Comparison of ENCODE assay signal across 19 cellular contexts in the genomic region with DNA sequence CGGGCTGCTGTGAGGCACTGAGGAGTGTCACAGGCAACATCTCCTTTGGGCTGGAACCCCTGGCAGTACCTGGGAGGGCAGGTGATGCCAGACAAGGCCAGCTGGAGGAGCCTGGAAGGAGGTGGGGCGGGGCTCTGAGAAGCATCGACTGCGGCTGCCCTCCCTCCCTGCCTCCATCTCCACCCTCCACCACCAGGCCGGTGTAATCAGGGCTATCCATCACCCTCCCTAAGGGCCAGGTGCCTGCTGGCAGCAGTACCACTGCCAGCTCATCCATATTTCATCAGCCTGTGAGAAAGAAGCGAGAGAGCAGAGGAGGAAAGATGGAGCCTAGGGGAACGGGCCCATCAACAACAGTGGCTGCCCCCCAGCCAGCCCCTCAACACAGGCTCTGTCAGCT. TPM values are rescaled to one million over a fixed set of nuclear protein-coding genes. Genes with fewer than 3 reads are reported as not detected.
A peak's percentile ranks its signal among the peaks of the same experiment; 100 is the strongest.
DNase-seq lines count a peak whose midpoint lies in the region; ATAC-seq and TF ChIP-seq lines count a peak whose summit lies in the region.
"Had no signal": no experiment of that assay in that cellular context is flagged by ENCODE, and none has a peak within 500 bp of the region (broad histone marks: within the 10 kb centered on the region; RNA-seq: fewer than 3 reads in every experiment).

No MANE protein-coding gene starts in this region.

- H3K14ac ChIP-seq in IMR-90 (replicated peaks; ENCODE audit: low read depth, low read length) (no peak overlapping the region), trophoblast cell (ENCODE audit: low read length) (no peak overlapping the region)

- no peaks in the 10 kb centered on the region for H3K79me1 ChIP-seq in IMR-90 (ENCODE audit: low read depth in 1 of 2, low read length in 2 of 2)
- H3K79me1 ChIP-seq in trophoblast cell (ENCODE audit: low read length) = no peaks in the 10 kb centered on the region

- TF ChIP-seq POLR2A in IMR-90 (IDR thresholded peaks at IDR 0.05; ENCODE audit: low read depth, low read length) = no peak

- intact Hi-C loops in IMR-90 (cut with micrococcal nuclease) = no loop called here

- H2BK20ac ChIP-seq in IMR-90 (ENCODE audit: low read depth, low read length) = no peak overlapping the region

- H3K9me1 ChIP-seq in IMR-90 (ENCODE audit: insufficient read depth, low read length) = no peaks in the 10 kb centered on the region

- H3K23ac ChIP-seq in IMR-90 (ENCODE audit: low read depth, low read length) = no peak overlapping the region
- H3K23ac ChIP-seq in trophoblast cell (ENCODE audit: low read length) = no peak overlapping the region

- no peak overlapping the region for H3K9ac ChIP-seq in IMR-90 (ENCODE audit: low read depth, low read length)
- H3K9ac ChIP-seq in trophoblast cell (ENCODE audit: low read length) = no peak overlapping the region
- H3K9ac ChIP-seq: neural progenitor cell had no signal

- H3K18ac ChIP-seq in IMR-90 (ENCODE audit: low read depth, low read length) (no peak overlapping the region), trophoblast cell (ENCODE audit: low read length) (no peak overlapping the region)

- H4K91ac ChIP-seq in IMR-90 (ENCODE audit: insufficient read depth, low read depth, low read length) (no peak overlapping the region), trophoblast cell (ENCODE audit: low read depth, low read length) (no peak overlapping the region)

- POLR2A ChIA-PET in IMR-90 (lab: Charles Lee; ENCODE audit: unreplicated experiment) = no interaction called here

- in situ Hi-C loops in IMR-90 (cut with MboI; ENCODE audit: low sequenced_read_pairs) = no loop called here

- H2BK5ac ChIP-seq in IMR-90 (ENCODE audit: low read depth, low read length, poor library complexity, severe bottlenecking) (no peak overlapping the region), trophoblast cell (ENCODE audit: low read depth, low read length, poor library complexity) (no peak overlapping the region)

- H3K27me3 ChIP-seq in IMR-90 (ENCODE audit: control insufficient read depth, insufficient read depth, low read length) (peaks cover 21% of the 10 kb centered on the region), trophoblast cell (ENCODE audit: insufficient read depth, low read length) (no peaks in the 10 kb centered on the region)
- H3K27me3 ChIP-seq: neural progenitor cell had no signal

- H2AK5ac ChIP-seq in IMR-90 (ENCODE audit: low read depth, low read length) = no peak overlapping the region
- H2AK5ac ChIP-seq in trophoblast cell (ENCODE audit: low read length) = no peak overlapping the region

- ATAC-seq in IMR-90 (ENCODE audit: low read depth) = no peak
- ATAC-seq: sciatic nerve had no signal

- H3K4me3 ChIP-seq in IMR-90 (ENCODE audit: insufficient read depth, low read depth, low read length) (no peak overlapping the region), trophoblast cell (ENCODE audit: low read depth, low read length) (no peak overlapping the region)
- H3K4me3 ChIP-seq: neural progenitor cell, tibial artery had no signal

- no peak overlapping the region for H4K5ac ChIP-seq in IMR-90 (ENCODE audit: low read depth, low read length)

- TF ChIP-seq RAD21 in IMR-90 (IDR thresholded peaks at IDR 0.05; ENCODE audit: low read length) = no peak

- no TSS peak for BruUV-seq in IMR-90 (replicated peaks; lab: Mats Ljungman, UMichigan)

- H3K79me2 ChIP-seq in trophoblast cell (ENCODE audit: control insufficient read depth, insufficient read depth, low read length, poor library complexity) = no peaks in the 10 kb centered on the region

- H3K56ac ChIP-seq in IMR-90 (ENCODE audit: extremely low read depth, insufficient read depth, low read length) = no peak overlapping the region

- no peaks in the 10 kb centered on the region for H3K9me3 ChIP-seq in IMR-90 (ENCODE audit: control insufficient read depth, insufficient read depth, low read length)
- peaks cover 3% of the 10 kb centered on the region for H3K9me3 ChIP-seq in trophoblast cell (ENCODE audit: insufficient read depth, low read depth, low read length)
- H3K9me3 ChIP-seq: tibial artery had no signal

- no CpG with 5 or more reads among the region's 7 CpGs for whole genome bisulfite sequencing in IMR-90 (ENCODE audit: extremely low coverage in 2 of 2, insufficient read length in 1 of 2), 2 experiments
- WGBS in trophoblast cell (ENCODE audit: extremely low coverage, insufficient coverage, insufficient read length) = no CpG with 5 or more reads among the region's 7 CpGs

- H2BK15ac ChIP-seq in IMR-90 (ENCODE audit: low read depth, low read length) = no peak overlapping the region

- H4K8ac ChIP-seq in IMR-90 (ENCODE audit: low read depth in 2 of 2, low read length in 2 of 2) (no peak overlapping the region), trophoblast cell (ENCODE audit: low read depth, low read length) (no peak overlapping the region)

- H2AK9ac ChIP-seq in IMR-90 (replicated peaks; ENCODE audit: low read depth, low read length, poor library complexity) = no peak overlapping the region

- H3K4ac ChIP-seq in IMR-90 (ENCODE audit: low read depth, low read length) (no peak overlapping the region), trophoblast cell (ENCODE audit: low read depth, low read length) (no peak overlapping the region)

- H3K36me3 ChIP-seq in IMR-90 (ENCODE audit: control insufficient read depth, insufficient read depth, low read length) = no peaks in the 10 kb centered on the region
- H3K36me3 ChIP-seq in trophoblast cell (ENCODE audit: control insufficient read depth in 1 of 2, insufficient read depth in 2 of 2, low read length in 2 of 2) = no peaks in the 10 kb centered on the region
- H3K36me3 ChIP-seq: neural progenitor cell, tibial artery had no signal

- H3K27ac ChIP-seq in IMR-90 (ENCODE audit: insufficient read depth, low read length) (no peak overlapping the region), trophoblast cell (ENCODE audit: low read depth, low read length) (no peak overlapping the region)
- H3K27ac ChIP-seq: neural progenitor cell, tibial artery had no signal

- no peaks in the 10 kb centered on the region for H4K20me1 ChIP-seq in IMR-90 (ENCODE audit: insufficient read depth, low read length)

- H3K4me2 ChIP-seq in IMR-90 (ENCODE audit: low read depth, low read length) (no peak overlapping the region), trophoblast cell (ENCODE audit: low read length) (no peak overlapping the region)
- H3K4me2 ChIP-seq: neural progenitor cell had no signal

- TF ChIP-seq CTCF in IMR-90 (conservative IDR thresholded peaks at IDR 0.05; ENCODE audit: low read depth, low read length) = no peak

- peak; percentile 58 for DNase-seq in A172 (ENCODE audit: low spot score)
- no peak for DNase-seq in IMR-90
- DNase-seq in NCI-H345 (lab: John Stamatoyannopoulos, UW) = peak; percentile 78
- peak; percentile 80 for DNase-seq in amniotic epithelial cell (ENCODE audit: low read depth)
- DNase-seq in UCSD-AML1 (lab: John Stamatoyannopoulos, UW; ENCODE audit: unreplicated experiment) = no peak
- no peak for DNase-seq in HK-2 (ENCODE audit: unreplicated experiment)
- DNase-seq in LoVo (ENCODE audit: low spot score) = no peak
- DNase-seq in trophoblast cell = no peak
- DNase-seq: ACHN; activated CD4-positive, alpha-beta T cell treated with anti-CD3 and anti-CD28 coated beads, Interleukin-2, amount 50 U/mL, for 4 hours; amygdala; immature natural killer cell; stimulated activated CD4-positive, alpha-beta T cell treated with anti-CD3 and anti-CD28 coated beads, Interleukin-4, amount 100 ng/mL, for 24 hours; tibial artery had no signal

- dilution Hi-C loops in IMR-90 (cut with HindIII; ENCODE audit: low sequenced_read_pairs, unreplicated experiment) = no loop called here

- H2AFZ ChIP-seq in IMR-90 (replicated peaks; ENCODE audit: low read length, poor library complexity) (peak overlapping the region; percentile 58), trophoblast cell (ENCODE audit: insufficient read depth, low read length, poor library complexity) (no peak overlapping the region)
- H2AFZ ChIP-seq: neural progenitor cell had no signal

- CTCF ChIA-PET in IMR-90 (lab: Yijun Ruan, JAX) = no interaction called here

- H4K12ac ChIP-seq in trophoblast cell (ENCODE audit: low read depth, low read length) = no peak overlapping the region

- H2BK120ac ChIP-seq in IMR-90 (ENCODE audit: low read depth, low read length) (no peak overlapping the region), trophoblast cell (ENCODE audit: insufficient read depth, low read length, poor library complexity) (no peak overlapping the region)

- H2BK12ac ChIP-seq in trophoblast cell (ENCODE audit: low read length) = no peak overlapping the region

- H3K4me1 ChIP-seq in IMR-90 (ENCODE audit: control insufficient read depth, insufficient read depth, low read length) (peaks cover 2% of the 10 kb centered on the region; the same call in 1 of the 2 replicates), trophoblast cell (ENCODE audit: control insufficient read depth in 1 of 2, insufficient read depth in 2 of 2, low read length in 2 of 2) (no peaks in the 10 kb centered on the region)
- H3K4me1 ChIP-seq: tibial artery had no signal

TF ChIP-seq in IMR-90, 13 proteins besides CTCF, POLR2A, EP300 and RAD21 (continues in another document):
- TF ChIP-seq FOS (IDR thresholded peaks at IDR 0.05; ENCODE audit: low read depth, low read length) = no peak
- TF ChIP-seq RFX5 (IDR thresholded peaks at IDR 0.05; ENCODE audit: low read depth, low read length) = no peak
- no peak for TF ChIP-seq CHD1 (IDR thresholded peaks at IDR 0.05; ENCODE audit: low read depth, low read length)
- no peak for TF ChIP-seq SMC3 (IDR thresholded peaks at IDR 0.05; ENCODE audit: low read depth, low read length)
- no peak for TF ChIP-seq CEBPB (IDR thresholded peaks at IDR 0.05; ENCODE audit: low read depth, low read length)
- TF ChIP-seq MXI1 (IDR thresholded peaks at IDR 0.05; ENCODE audit: borderline replicate concordance, low read depth, low read length) = no peak
- TF ChIP-seq NFE2L2 (IDR thresholded peaks at IDR 0.05; ENCODE audit: low read depth, low read length) = no peak
- no peak for TF ChIP-seq MAFK (IDR thresholded peaks at IDR 0.05; ENCODE audit: low read depth, low read length)
- no peak for TF ChIP-seq MAZ (IDR thresholded peaks at IDR 0.05; ENCODE audit: borderline replicate concordance, low read depth, low read length)
- TF ChIP-seq BHLHE40 (IDR thresholded peaks at IDR 0.05; ENCODE audit: low read depth, low read length) = no peak

RNA-seq across cellular contexts. Expression of a gene that starts 51.4 kb away (rescaled TPM):
- total RNA-seq in A172 (2014; rRNA removed; shearing (Covaris generic)) = 0.50 and 0.59 TPM in 2 replicates
- total RNA-seq in IMR-90 (2012; rRNA removed) = under 0.01 TPM in 2 replicates
- 0.32 and 0.36 TPM in 2 replicates for polyA plus RNA-seq in IMR-90 (2012; rRNA removed)
- polyA plus RNA-seq in IMR-90 (2012; cell fraction: cytosol; rRNA removed) = 0.21 and 0.26 TPM in 2 replicates
- polyA plus RNA-seq in IMR-90 (2012; cell fraction: nucleus; rRNA removed; ENCODE audit: low replicate concordance) = 0.42 and 0.53 TPM in 2 replicates
- polyA plus RNA-seq in trophoblast cell (2013) = 0.11 and 0.14 TPM in 2 replicates
- total RNA-seq: activated T-helper 1 cell treated with anti-CD3 and anti-CD28 coated beads, Interleukin-12 subunit alpha, Interleukin-12 subunit beta, Interleukin-2, Interleukin-4 antibody, amounts not matched to agents 30 ng/mL and 10 ng/mL and 1 ng/mL, durations not matched to agents 14 hours and 24 hours and 36 hours; endothelial cell of umbilical vein; HT-29 had no signal
- polyA plus RNA-seq: endothelial cell of umbilical vein, immature natural killer cell had no signal

Comparison
In these comparisons a context has a peak if more than half of its experiments do, and no peak if none do; other contexts are left out.
1. DNase-seq: peak in A172 (single experiment), NCI-H345 (single experiment) and amniotic epithelial cell (single experiment); none in IMR-90 (single experiment), UCSD-AML1 (single experiment), HK-2 (single experiment), LoVo (single experiment) and trophoblast cell (0 of 2).